8 cellular contexts compared by ENCODE assay signal in the genomic region with DNA sequence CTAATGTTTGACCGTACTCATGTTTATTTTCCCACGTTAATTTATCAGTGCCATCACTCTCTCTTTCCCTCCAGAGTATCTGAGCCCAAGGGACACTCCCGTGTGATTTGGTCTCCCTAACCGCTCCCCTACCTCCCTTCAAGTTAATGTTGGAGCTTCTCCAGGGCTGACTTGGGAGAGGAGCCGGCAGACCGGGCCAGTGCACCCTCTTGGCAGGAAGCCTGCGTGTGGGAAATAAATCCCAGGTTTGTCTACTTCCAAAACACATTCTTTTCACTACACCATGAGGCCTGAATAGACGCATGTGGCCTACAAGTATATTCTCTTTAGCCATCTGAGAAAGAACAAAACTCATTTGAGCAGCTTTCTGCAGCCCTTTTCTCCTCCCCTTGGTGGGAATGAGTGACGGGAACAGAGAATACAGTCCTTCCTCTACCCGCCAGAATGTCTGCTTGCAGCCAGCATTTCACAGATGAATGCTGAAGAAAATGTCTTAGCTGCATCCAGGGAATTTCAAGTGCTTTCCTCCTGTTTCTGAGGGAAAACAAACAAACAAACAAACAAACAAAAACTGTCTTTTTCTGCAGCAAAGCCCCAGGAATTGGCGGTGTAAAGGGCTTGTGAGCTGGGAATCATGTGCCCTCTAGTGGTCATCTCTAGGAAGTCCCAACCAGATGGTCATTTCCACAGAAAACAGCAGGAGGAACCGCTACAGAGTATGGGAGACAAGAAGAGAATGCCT. TPM values are rescaled to one million over a fixed set of nuclear protein-coding genes. Genes with fewer than 3 reads are reported as not detected.
DNase-seq lines count a peak whose midpoint lies in the region; ATAC-seq and TF ChIP-seq lines count a peak whose summit lies in the region.

No MANE protein-coding gene starts in this region.

- H3K27me3 Mint-ChIP-seq in activated T-cell treated with anti-CD3 and anti-CD28 coated beads, Interleukin-2, amount 50 U/mL, for 4 hours (ENCODE audit: low read depth): peaks cover 10% of the 10 kb centered on the region

- H3K36me3 ChIP-seq in HUES64 (ENCODE audit: insufficient read depth, low read length) (no peaks in the 10 kb centered on the region), PC-9 (ENCODE audit: low read depth) (no peaks in the 10 kb centered on the region), mammary epithelial cell (ENCODE audit: insufficient read depth, low read length) (no peaks in the 10 kb centered on the region)

- DNase-seq in activated T-cell treated with anti-CD3 and anti-CD28 coated beads, Interleukin-2, amount 50 U/mL, for 4 hours: peak; percentile 10
- DNase-seq in activated T-cell treated with anti-CD3 and anti-CD28 coated beads, Interleukin-2, amount 50 U/mL, for 1 hour: no peak
- peak in 1 of 2 experiments; percentile 20 for DNase-seq in PC-9
- DNase-seq in mammary epithelial cell: peak; percentile 46
- peak; percentile 72 for DNase-seq in islet precursor cell
- DNase-seq in stimulated activated CD4-positive, alpha-beta T cell treated with anti-CD3 and anti-CD28 coated beads, TNF-alpha, amount 100 ng/mL, for 48 hours (ENCODE audit: low read depth in 3 of 3): peak in 2 of 3 donors; percentile 6 to 7

- TF ChIP-seq CTCF in PC-9 (conservative IDR thresholded peaks at IDR 0.05): peak; percentile 88
- peak; percentile 85 for TF ChIP-seq CTCF in mammary epithelial cell (conservative IDR thresholded peaks at IDR 0.05 in 1 of 2, IDR thresholded peaks at IDR 0.05 in 1 of 2; ENCODE audit: extremely low read depth in 1 of 2, insufficient read depth in 1 of 2, low read depth in 1 of 2, low read length in 2 of 2)

- H3K9ac ChIP-seq in HUES64 (ENCODE audit: low read depth, low read length): no peak overlapping the region
- H3K9ac ChIP-seq in mammary epithelial cell (ENCODE audit: insufficient read depth, low read length): no peak overlapping the region

- H4K20me1 ChIP-seq in PC-9 (ENCODE audit: insufficient read depth): no peaks in the 10 kb centered on the region
- H4K20me1 ChIP-seq in mammary epithelial cell (ENCODE audit: insufficient read depth, low read length): no peaks in the 10 kb centered on the region

- in situ Hi-C loops in mammary epithelial cell (cut with MboI; ENCODE audit: low sequenced_read_pairs in 2 of 2): no loop called here

- peak; percentile 54 to 71 for ATAC-seq in activated T-cell treated with anti-CD3 and anti-CD28 coated beads, Interleukin-2, amount 50 U/mL, for 4 hours
- peak; percentile 87 for ATAC-seq in GM21576 (IDR thresholded peaks at IDR 0.05; ENCODE audit: unreplicated experiment)

- no peaks in the 10 kb centered on the region for H3K9me3 Mint-ChIP-seq in activated T-cell treated with anti-CD3 and anti-CD28 coated beads, Interleukin-2, amount 50 U/mL, for 4 hours

- H3K79me2 ChIP-seq in PC-9 (ENCODE audit: low read depth) (no peaks in the 10 kb centered on the region), mammary epithelial cell (ENCODE audit: insufficient read depth, low read length) (no peaks in the 10 kb centered on the region)

- no peak overlapping the region for H3K4me2 ChIP-seq in PC-9
- peak overlapping the region; percentile 51 for H3K4me2 ChIP-seq in mammary epithelial cell (ENCODE audit: insufficient read depth, low read depth, low read length)

- no peaks in the 10 kb centered on the region for H3K9me3 ChIP-seq in HUES64 (ENCODE audit: insufficient read depth, low read depth, low read length)
- H3K9me3 ChIP-seq in PC-9 (ENCODE audit: insufficient read depth, low read depth): no peaks in the 10 kb centered on the region
- no peaks in the 10 kb centered on the region for H3K9me3 ChIP-seq in mammary epithelial cell (replicated peaks; ENCODE audit: insufficient read depth, low read length)

- CTCF ChIA-PET in PC-9 (lab: Charles Lee): interaction anchor here (0.9 to 1.3 kb wide), 3 partner anchors 29 to 729 kb away, joined by 3 to 4 read pairs (median 3); no protein-coding TSS in a partner anchor
- CTCF ChIA-PET in mammary epithelial cell (lab: Charles Lee; ENCODE audit: low non-redundant PET): interaction anchor here (0.6 to 0.7 kb wide), 2 partner anchors 310 to 579 kb away, joined by 3 to 4 read pairs; no protein-coding TSS in a partner anchor

- no peak overlapping the region for H3K4me3 Mint-ChIP-seq in activated T-cell treated with anti-CD3 and anti-CD28 coated beads, Interleukin-2, amount 50 U/mL, for 4 hours

- WGBS in HUES64: 67% methylated on average over 11 of the region's 12 CpGs
- 28% methylated on average over 12 of the region's 12 CpGs for WGBS in mammary epithelial cell (ENCODE audit: low coverage, missing lambda C conversion rate)

- H3K4me1 ChIP-seq in HUES64 (ENCODE audit: insufficient read depth, low read length) (no peaks in the 10 kb centered on the region), PC-9 (replicated peaks; ENCODE audit: insufficient read depth) (no peaks in the 10 kb centered on the region), mammary epithelial cell (ENCODE audit: insufficient read depth, low read length) (peaks cover 14% of the 10 kb centered on the region)

- H3K9me2 ChIP-seq in PC-9 (ENCODE audit: insufficient read depth): no peaks in the 10 kb centered on the region

- no peaks in the 10 kb centered on the region for H3K4me1 Mint-ChIP-seq in activated T-cell treated with anti-CD3 and anti-CD28 coated beads, Interleukin-2, amount 50 U/mL, for 4 hours (ENCODE audit: low read depth)

- no TSS peak for BruUV-seq in PC-9 (replicated peaks; lab: Mats Ljungman, UMichigan)
- no TSS peak for BruUV-seq in mammary epithelial cell (replicated peaks; lab: Mats Ljungman, UMichigan)

- POLR2A ChIA-PET in PC-9 (lab: Charles Lee; ENCODE audit: unreplicated experiment): interaction anchor here (0.7 kb wide), 1 partner anchor 365 kb away, joined by 3 read pairs; no protein-coding TSS in a partner anchor

- no peak overlapping the region for H2AFZ ChIP-seq in PC-9
- peak overlapping the region; percentile 47 for H2AFZ ChIP-seq in mammary epithelial cell (ENCODE audit: low read depth, low read length)

- H3F3A ChIP-seq in PC-9 (ENCODE audit: insufficient read depth, low read depth): no peaks in the 10 kb centered on the region

- no peak overlapping the region for H3K27ac ChIP-seq in HUES64 (ENCODE audit: low read depth, low read length)
- no peak overlapping the region for H3K27ac ChIP-seq in PC-9
- no peak overlapping the region for H3K27ac ChIP-seq in mammary epithelial cell (ENCODE audit: insufficient read depth, low read depth, low read length)

- intact Hi-C loops in PC-9 (cut with micrococcal nuclease; ENCODE audit: unreplicated experiment) (loop anchor here (2.0 to 5.0 kb wide), 4 partner anchors 86 to 1261 kb away; no protein-coding TSS in a partner anchor), mammary epithelial cell (cut with micrococcal nuclease) (loop anchor here (1.0 to 10.0 kb wide), 4 partner anchors 361 to 976 kb away; no protein-coding TSS in a partner anchor)

- H3K36me3 Mint-ChIP-seq in activated T-cell treated with anti-CD3 and anti-CD28 coated beads, Interleukin-2, amount 50 U/mL, for 4 hours (ENCODE audit: insufficient read depth): no peaks in the 10 kb centered on the region

- H3K4me3 ChIP-seq in HUES64 (ENCODE audit: low read length) (peak overlapping the region; percentile 31; the same call in 1 of the 2 replicates), PC-9 (no peak overlapping the region), mammary epithelial cell (replicated peaks in 1 of 3; ENCODE audit: insufficient read depth in 1 of 3, low read depth in 2 of 3, low read length in 3 of 3) (no peak overlapping the region)

- dilution Hi-C loops in mammary epithelial cell (cut with HindIII; ENCODE audit: low sequenced_read_pairs): no loop called here

- H3K27me3 ChIP-seq in HUES64 (ENCODE audit: insufficient read depth, low read length) (no peaks in the 10 kb centered on the region), PC-9 (ENCODE audit: insufficient read depth, low read depth) (no peaks in the 10 kb centered on the region), mammary epithelial cell (ENCODE audit: insufficient read depth, low read length) (no peaks in the 10 kb centered on the region)

RNA-seq across cellular contexts. Expression of a gene that starts 41.4 kb away (rescaled TPM):
- total RNA-seq in activated T-cell treated with anti-CD3 and anti-CD28 coated beads, Interleukin-2, amount 50 U/mL, for 4 hours: not detected
- 0.45 TPM for polyA plus RNA-seq in HUES64 (2013, experiment 1 of 2)
- not detected for polyA plus RNA-seq in HUES64 (2013, experiment 2 of 2)
- total RNA-seq in PC-9 (2021) (not detected in 2 replicates), mammary epithelial cell (1 to 10 TPM; 1.2 to 1.6 TPM)
- polyA plus RNA-seq in mammary epithelial cell: 5.2 TPM
- polyA minus RNA-seq in mammary epithelial cell: not detected
